In the genomic region with DNA sequence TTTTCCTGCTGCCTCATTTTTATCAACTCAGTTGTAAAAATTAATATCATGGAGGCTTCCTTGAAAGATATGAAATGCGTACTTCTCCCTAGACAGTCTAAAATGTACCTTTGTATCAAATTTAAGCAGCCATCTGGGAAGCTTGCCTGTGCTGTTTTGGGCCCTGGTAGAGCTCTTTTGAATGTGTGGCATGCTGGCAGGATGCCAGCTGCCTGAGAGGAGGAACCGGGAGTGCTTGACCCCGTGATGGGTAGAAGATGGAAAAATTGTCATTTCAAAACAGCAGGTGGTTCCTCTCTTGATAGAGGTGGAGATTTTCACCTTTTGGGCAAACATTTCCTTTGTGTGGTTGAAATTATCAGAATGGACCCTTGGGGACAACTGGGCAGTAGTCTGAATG, we compare ENCODE assay signal across 1 cellular context.
TF ChIP-seq lines count a peak whose summit lies in the region.

No MANE protein-coding gene starts in this region.

TF ChIP-seq in SK-N-SH, 30 proteins besides CTCF, POLR2A, EP300 and RAD21 (continued from another document):
- no peak for TF ChIP-seq IRF3 (IDR thresholded peaks at IDR 0.05; ENCODE audit: low read depth, low read length)
- no peak for TF ChIP-seq REST (IDR thresholded peaks at IDR 0.05; ENCODE audit: low read depth, low read length)
- TF ChIP-seq TEAD4 (IDR thresholded peaks at IDR 0.05; ENCODE audit: borderline replicate concordance, insufficient read depth) = no peak
- TF ChIP-seq MAX (IDR thresholded peaks at IDR 0.05; ENCODE audit: low read depth) = no peak
- TF ChIP-seq, protein P1, sequence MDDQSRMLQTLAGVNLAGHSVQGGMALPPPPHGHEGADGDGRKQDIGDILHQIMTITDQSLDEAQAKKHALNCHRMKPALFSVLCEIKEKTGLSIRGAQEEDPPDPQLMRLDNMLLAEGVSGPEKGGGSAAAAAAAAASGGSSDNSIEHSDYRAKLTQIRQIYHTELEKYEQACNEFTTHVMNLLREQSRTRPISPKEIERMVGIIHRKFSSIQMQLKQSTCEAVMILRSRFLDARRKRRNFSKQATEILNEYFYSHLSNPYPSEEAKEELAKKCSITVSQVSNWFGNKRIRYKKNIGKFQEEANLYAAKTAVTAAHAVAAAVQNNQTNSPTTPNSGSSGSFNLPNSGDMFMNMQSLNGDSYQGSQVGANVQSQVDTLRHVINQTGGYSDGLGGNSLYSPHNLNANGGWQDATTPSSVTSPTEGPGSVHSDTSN (IDR thresholded peaks at IDR 0.05) = no peak
- no peak for TF ChIP-seq USF2 (IDR thresholded peaks at IDR 0.05; ENCODE audit: borderline replicate concordance, low read depth, low read length)
TF ChIP-seq in SK-N-SH: peak in this region for 0.
